In genomic region chr5:132081458-132081857, GRCh38 we compare ENCODE assay signal across 1 cellular context.
TF ChIP-seq lines count a peak whose summit lies in the region.

No MANE protein-coding gene starts in this region.

TF ChIP-seq in IMR-90, 13 proteins besides CTCF, POLR2A, EP300 and RAD21:
- no peak for TF ChIP-seq RCOR1 (IDR thresholded peaks at IDR 0.05; ENCODE audit: insufficient replicate concordance, low read length)
- no peak for TF ChIP-seq MAFK (IDR thresholded peaks at IDR 0.05; ENCODE audit: low read depth, low read length)
- TF ChIP-seq SMC3 (IDR thresholded peaks at IDR 0.05; ENCODE audit: low read depth, low read length) = no peak
- no peak for TF ChIP-seq NFE2L2 (IDR thresholded peaks at IDR 0.05; ENCODE audit: low read depth, low read length)
- no peak for TF ChIP-seq ELK1 (IDR thresholded peaks at IDR 0.05; ENCODE audit: borderline replicate concordance, low read depth, low read length)
- TF ChIP-seq CHD1 (IDR thresholded peaks at IDR 0.05; ENCODE audit: low read depth, low read length) = no peak
- no peak for TF ChIP-seq RFX5 (IDR thresholded peaks at IDR 0.05; ENCODE audit: low read depth, low read length)
- no peak for TF ChIP-seq FOS (IDR thresholded peaks at IDR 0.05; ENCODE audit: low read depth, low read length)
- TF ChIP-seq USF2 (IDR thresholded peaks at IDR 0.05; ENCODE audit: low read depth, low read length) = no peak
- TF ChIP-seq BHLHE40 (IDR thresholded peaks at IDR 0.05; ENCODE audit: low read depth, low read length) = no peak
- no peak for TF ChIP-seq MXI1 (IDR thresholded peaks at IDR 0.05; ENCODE audit: borderline replicate concordance, low read depth, low read length)
- no peak for TF ChIP-seq CEBPB (IDR thresholded peaks at IDR 0.05; ENCODE audit: low read depth, low read length)
